ENCODE assay signal across 31 cellular contexts in the genomic region with DNA sequence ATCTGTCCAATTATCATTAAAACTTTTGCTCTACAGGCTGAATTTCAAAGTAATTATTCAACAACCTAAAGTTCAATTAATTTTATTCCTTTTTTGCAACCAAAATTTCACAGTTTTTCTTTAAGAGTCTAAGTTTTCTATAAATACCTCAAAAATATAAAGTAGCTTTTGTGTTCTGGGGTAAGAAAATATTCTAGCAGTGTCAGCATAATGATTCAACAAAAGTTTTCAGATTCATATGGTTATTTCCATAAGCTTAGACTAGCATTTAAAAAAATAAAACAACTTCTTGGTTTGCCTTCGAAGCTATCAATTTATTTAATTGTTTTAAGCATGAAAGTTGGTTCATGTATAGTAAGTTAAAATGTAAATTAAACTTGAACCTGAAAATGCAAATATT.
"Had no signal": no experiment of that assay in that cellular context is flagged by ENCODE, and none has a peak within 500 bp of the region (broad histone marks: within the 10 kb centered on the region; RNA-seq: fewer than 3 reads in every experiment).

No MANE protein-coding gene starts in this region.

- H3K4me1 ChIP-seq: ascending aorta had no signal

- H3K9me3 ChIP-seq: ascending aorta had no signal

- FAIRE-seq: bronchial epithelial cell had no signal

- H3K27ac ChIP-seq: ascending aorta, cardiac muscle cell, VCaP had no signal

- H3K36me3 ChIP-seq: ascending aorta, cardiac muscle cell had no signal

- ATAC-seq: activated CD8-positive, alpha-beta T cell treated with anti-CD3 and anti-CD28 coated beads for 36 hours; activated naive CD8-positive, alpha-beta T cell treated with anti-CD3 and anti-CD28 coated beads, Interleukin-2, amount 50 U/mL, for 24 hours; activated T-cell treated with anti-CD3 and anti-CD28 coated beads, Interleukin-2, amount 50 U/mL, for 4 hours; activated T-cell treated with anti-CD3 and anti-CD28 coated beads, Interleukin-2, amount 50 U/mL, for 72 hours; activated T-helper 17 cell treated with anti-CD3 and anti-CD28 coated beads, Interleukin-2, amount 50 U/mL, for 72 hours had no signal

- H3K4me3 ChIP-seq: ascending aorta, cardiac muscle cell had no signal

- H3K27me3 ChIP-seq: ascending aorta, cardiac muscle cell had no signal

- DNase-seq: activated B cell treated with CpG ODN at 0.5 μM for 24 hours; activated CD4-positive, alpha-beta memory T cell treated with anti-CD3 and anti-CD28 coated beads for 36 hours; activated CD4-positive, alpha-beta T cell treated with anti-CD3 and anti-CD28 coated beads for 4 hours; activated CD4-positive, alpha-beta T cell treated with anti-CD3 and anti-CD28 coated beads, Interleukin-2, amount 10 ng/mL, durations not matched to agents 24 days and 14 days; activated CD4-positive, alpha-beta T cell treated with anti-CD3 and anti-CD28 coated beads, Interleukin-2, amount 50 U/mL, for 1 hour; activated CD4-positive, alpha-beta T cell treated with anti-CD3 and anti-CD28 coated beads, Interleukin-2, amount 50 U/mL, for 4 hours; activated CD4-positive, CD25-positive, alpha-beta regulatory T cell treated with anti-CD3 and anti-CD28 coated beads, Interleukin-2, amount 50 U/mL, for 72 hours; activated CD8-positive, alpha-beta memory T cell treated with anti-CD3 and anti-CD28 coated beads, Interleukin-2, amount 50 U/mL, for 4 hours; activated CD8-positive, alpha-beta T cell treated with anti-CD3 and anti-CD28 coated beads for 36 hours; activated effector memory CD4-positive, alpha-beta T cell treated with Interleukin-2 at 50 U/mL for 16 hours; activated gamma-delta T cell; activated naive CD4-positive, alpha-beta T cell treated with anti-CD3 and anti-CD28 coated beads, Interleukin-2, amount 10 ng/mL, durations not matched to agents 7 days and 5 days; activated naive CD4-positive, alpha-beta T cell treated with Interleukin-2 at 50 U/mL for 16 hours; activated naive CD8-positive, alpha-beta T cell treated with anti-CD3 and anti-CD28 coated beads, Interleukin-2, amount 10 ng/mL, durations not matched to agents 7 days and 5 days; activated naive CD8-positive, alpha-beta T cell treated with anti-CD3 and anti-CD28 coated beads, Interleukin-2, amount 50 U/mL, for 24 hours; activated T-cell treated with anti-CD3 and anti-CD28 coated beads for 4 hours; activated T-cell treated with anti-CD3 and anti-CD28 coated beads, Interleukin-2, amount 50 U/mL, for 1 hour; activated T-cell treated with anti-CD3 and anti-CD28 coated beads, Interleukin-2, amount 50 U/mL, for 4 hours; activated T-cell treated with anti-CD3 and anti-CD28 coated beads, Interleukin-2, amount 50 U/mL, for 72 hours; amygdala; anterior cingulate cortex; caudate nucleus; cerebellar nuclear complex; T-helper 1 cell; T-helper 2 cell; T-helper 9 cell had no signal
